9 cellular contexts compared by ENCODE assay signal in the genomic region with DNA sequence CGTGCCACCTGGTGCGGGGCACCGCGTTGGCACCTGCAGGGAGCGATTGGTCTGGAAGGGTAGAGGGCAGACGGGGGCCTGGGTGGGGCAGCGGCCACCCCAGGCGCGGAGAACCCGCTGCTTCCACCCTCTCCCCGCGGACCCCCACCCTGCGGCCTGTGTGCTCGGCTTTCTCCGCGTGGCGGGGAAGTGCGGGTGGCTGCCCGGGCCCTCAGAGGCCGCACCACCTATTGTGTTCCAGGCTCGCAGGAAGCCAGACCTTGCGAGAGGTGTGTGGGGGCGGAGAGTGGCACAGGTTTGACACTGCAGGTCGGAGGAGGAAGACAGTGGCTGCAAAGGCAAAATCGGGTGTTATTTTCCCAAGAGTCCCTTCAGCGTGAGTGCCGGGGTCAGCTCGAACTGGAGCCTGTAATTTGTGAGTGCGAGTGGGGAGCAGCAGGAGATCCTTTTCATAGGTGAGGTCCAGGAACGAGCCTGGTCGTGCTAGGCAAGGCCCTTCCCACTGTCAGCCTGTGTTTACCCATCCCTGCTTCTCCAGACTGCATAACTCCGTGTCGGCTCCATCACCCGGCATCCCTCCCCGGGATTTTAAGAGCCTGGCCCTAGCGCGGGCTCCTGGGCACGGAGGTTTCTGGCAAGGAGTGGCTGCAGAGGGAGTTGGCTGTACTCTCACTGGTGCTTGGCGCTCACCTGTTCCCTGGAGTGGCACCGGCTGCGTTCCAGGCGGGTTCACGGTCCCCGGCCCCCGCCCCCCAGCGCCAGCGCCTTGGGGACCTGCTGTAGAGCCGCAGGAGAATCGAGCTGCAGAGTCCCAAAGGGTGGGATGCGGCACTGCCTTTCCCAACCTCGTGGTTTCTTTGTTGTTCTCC. TPM values are rescaled to one million over a fixed set of nuclear protein-coding genes. Genes with fewer than 3 reads are reported as not detected.
DNase-seq lines count a peak whose midpoint lies in the region; ATAC-seq and TF ChIP-seq lines count a peak whose summit lies in the region.
"Had no signal": no experiment of that assay in that cellular context is flagged by ENCODE, and none has a peak within 500 bp of the region (broad histone marks: within the 10 kb centered on the region; RNA-seq: fewer than 3 reads in every experiment).

No MANE protein-coding gene starts in this region.

- DNase-seq in activated CD4-positive, alpha-beta T cell treated with anti-CD3 and anti-CD28 coated beads for 48 hours: peak; percentile 28
- no peak for DNase-seq in activated CD4-positive, alpha-beta T cell treated with anti-CD3 and anti-CD28 coated beads, Interleukin-2, amount 50 U/mL, for 4 hours
- DNase-seq in NCI-H345 treated with DMSO at 0.1 percent for 48 hours (lab: John Stamatoyannopoulos, UW; ENCODE audit: unreplicated experiment): peak; percentile 68
- no peak for DNase-seq in colonic mucosa
- DNase-seq in neuronal stem cell (ENCODE audit: low spot score): no peak
- DNase-seq in mucosa of gallbladder (ENCODE audit: low spot score): no peak

- intact Hi-C loops in colonic mucosa (cut with DNase I): no loop called here

- H3K4me3 ChIP-seq in colonic mucosa (peak overlapping the region; percentile 39), neuronal stem cell (ENCODE audit: low read length in 2 of 2) (peak overlapping the region; percentile 36 to 70)
- H3K4me3 ChIP-seq: BLaER1 had no signal

- H3K27ac ChIP-seq in colonic mucosa (no peak overlapping the region), neuronal stem cell (replicated peaks; ENCODE audit: low read length) (no peak overlapping the region)
- H3K27ac ChIP-seq: BLaER1 had no signal

- no peaks in the 10 kb centered on the region for H3K9me3 ChIP-seq in colonic mucosa
- peaks cover 7 to 16% of the 10 kb centered on the region in 2 donors for H3K9me3 ChIP-seq in neuronal stem cell (replicated peaks in 1 of 2; ENCODE audit: control insufficient read depth in 2 of 2, insufficient read depth in 1 of 2, low read depth in 1 of 2, low read length in 2 of 2)

- H3K4me1 ChIP-seq in colonic mucosa: peaks cover 10% of the 10 kb centered on the region
- H3K4me1 ChIP-seq in neuronal stem cell (ENCODE audit: control insufficient read depth in 2 of 2, insufficient read depth in 1 of 2, low read depth in 1 of 2, low read length in 2 of 2): peaks cover 9 to 15% of the 10 kb centered on the region in 2 donors

- WGBS in neuronal stem cell (ENCODE audit: extremely low coverage in 2 of 2, insufficient read length in 2 of 2, insufficient replicate concordance in 1 of 2), 2 donors: no CpG with 5 or more reads among the region's 51 CpGs

- no peak overlapping the region for H2BK15ac ChIP-seq in neuronal stem cell (ENCODE audit: low read length)

- H4K91ac ChIP-seq in neuronal stem cell (ENCODE audit: low read depth, low read length, poor library complexity): no peak overlapping the region

- H3K14ac ChIP-seq in neuronal stem cell (ENCODE audit: low read length): no peak overlapping the region

- ATAC-seq in HG02763 (IDR thresholded peaks at IDR 0.05; ENCODE audit: unreplicated experiment): no peak
- no peak for ATAC-seq in GM18502 (IDR thresholded peaks at IDR 0.05; ENCODE audit: poor library complexity, unreplicated experiment)

- H2BK12ac ChIP-seq in neuronal stem cell (ENCODE audit: low read length): no peak overlapping the region

- peaks cover 6% of the 10 kb centered on the region for H3K79me1 ChIP-seq in neuronal stem cell (ENCODE audit: low read depth, low read length)

- peak overlapping the region; percentile 91 for H2AFZ ChIP-seq in neuronal stem cell (ENCODE audit: low read length)

- no peak overlapping the region for H2AK5ac ChIP-seq in neuronal stem cell (ENCODE audit: low read depth, low read length)

- no peak overlapping the region for H4K8ac ChIP-seq in neuronal stem cell (ENCODE audit: low read depth, low read length)

- H3K9ac ChIP-seq in colonic mucosa (ENCODE audit: low read depth in 2 of 2, low read length in 2 of 2) (no peak overlapping the region), neuronal stem cell (ENCODE audit: low read depth, low read length, poor library complexity) (no peak overlapping the region)
- H3K9ac ChIP-seq: BLaER1 had no signal

- peak overlapping the region; percentile 32 for H3K23ac ChIP-seq in neuronal stem cell (ENCODE audit: low read depth, low read length, poor library complexity)

- H3K36me3 ChIP-seq in colonic mucosa (no peaks in the 10 kb centered on the region), neuronal stem cell (replicated peaks in 1 of 2; ENCODE audit: control insufficient read depth in 2 of 2, insufficient read depth in 2 of 2, low read length in 2 of 2) (no peaks in the 10 kb centered on the region)

- H3K27me3 ChIP-seq in colonic mucosa (peaks cover 41% of the 10 kb centered on the region), neuronal stem cell (ENCODE audit: control insufficient read depth in 3 of 3, insufficient read depth in 3 of 3, low read depth in 1 of 3, low read length in 3 of 3) (peaks cover 14 to 50% (median 31%) of the 10 kb centered on the region in 3 experiments)
- H3K27me3 ChIP-seq: BLaER1 had no signal

- no peak overlapping the region for H2BK5ac ChIP-seq in neuronal stem cell (ENCODE audit: low read length)

- no peak overlapping the region for H2BK120ac ChIP-seq in neuronal stem cell (ENCODE audit: low read depth, low read length)

- H3K4me2 ChIP-seq in neuronal stem cell (ENCODE audit: insufficient read depth, low read length, poor library complexity, severe bottlenecking): peak overlapping the region; percentile 100
- H3K4me2 ChIP-seq: BLaER1 had no signal

- no peak for TF ChIP-seq CTCF in colonic mucosa (IDR thresholded peaks at IDR 0.05)

- no peak overlapping the region for H3K4ac ChIP-seq in neuronal stem cell (ENCODE audit: low read length)

- no peak overlapping the region for H3K18ac ChIP-seq in neuronal stem cell (ENCODE audit: low read length)

RNA-seq across cellular contexts. Expression of gene TBC1D30, which starts 0.9 kb away (rescaled TPM):
- total RNA-seq in colonic mucosa: 10 to 100 TPM in 1 of 2 donors, 1 to 10 TPM in 1; 6.9 to 17.0 TPM
- 1.7 TPM for polyA plus RNA-seq in neuronal stem cell (2013, experiment 1 of 2)
- 1.9 TPM for polyA plus RNA-seq in neuronal stem cell (2013, experiment 2 of 2)
- 17.1 TPM for total RNA-seq in mucosa of gallbladder

Comparison
In these comparisons a context has a peak if more than half of its experiments do, and no peak if none do; other contexts are left out.
1. DNase-seq: peak in activated CD4-positive, alpha-beta T cell treated with anti-CD3 and anti-CD28 coated beads for 48 hours (single experiment) and NCI-H345 treated with DMSO at 0.1 percent for 48 hours (single experiment); none in activated CD4-positive, alpha-beta T cell treated with anti-CD3 and anti-CD28 coated beads, Interleukin-2, amount 50 U/mL, for 4 hours (0 of 2), colonic mucosa (single experiment), neuronal stem cell (single experiment) and mucosa of gallbladder (single experiment).